In the genomic region with DNA sequence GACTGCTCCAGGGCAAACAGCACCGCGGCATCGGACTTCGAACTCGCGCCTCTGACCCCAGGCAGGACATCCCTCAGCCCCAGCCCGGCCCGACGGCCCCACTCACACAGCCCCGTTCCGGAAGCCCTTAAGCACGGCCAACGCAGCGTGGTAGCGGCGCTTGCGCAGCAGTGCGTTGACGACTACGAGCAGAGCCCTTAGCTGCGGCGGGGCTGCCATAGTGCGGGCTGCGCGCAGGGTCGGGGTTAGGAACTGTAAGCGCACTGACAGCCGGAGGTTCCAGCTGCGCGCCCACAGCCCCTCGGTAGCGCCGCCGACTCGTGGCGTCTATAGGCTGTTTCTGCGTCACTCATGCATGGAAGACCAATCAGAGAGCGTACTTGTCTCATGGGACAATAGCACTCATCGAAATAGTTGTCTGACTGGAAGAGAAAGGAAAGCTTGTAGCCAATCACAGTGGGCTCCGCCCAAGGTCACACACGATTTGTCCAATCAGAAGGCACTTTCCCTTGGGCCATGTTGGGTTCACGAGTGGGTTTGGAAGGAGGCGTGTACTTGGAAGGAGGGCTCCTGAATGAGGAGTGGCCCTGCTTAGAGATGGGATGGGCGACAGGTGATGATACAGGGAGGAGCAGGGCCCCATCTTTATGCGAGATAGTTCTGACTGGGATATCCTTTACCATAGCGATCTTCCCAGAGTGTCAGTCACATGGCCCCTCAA, we compare ENCODE assay signal across 1 cellular context.
TF ChIP-seq lines count a peak whose summit lies in the region.

A gene with protein sequence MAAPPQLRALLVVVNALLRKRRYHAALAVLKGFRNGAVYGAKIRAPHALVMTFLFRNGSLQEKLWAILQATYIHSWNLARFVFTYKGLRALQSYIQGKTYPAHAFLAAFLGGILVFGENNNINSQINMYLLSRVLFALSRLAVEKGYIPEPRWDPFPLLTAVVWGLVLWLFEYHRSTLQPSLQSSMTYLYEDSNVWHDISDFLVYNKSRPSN (minus strand): TSS at position 322 of the 721 bp plus-strand sequence. CDS start 103 bp downstream, at position 219.

TF ChIP-seq in HEK293, 187 proteins besides CTCF, POLR2A, EP300 and RAD21 (continued from another document):
- TF ChIP-seq, protein P1, sequence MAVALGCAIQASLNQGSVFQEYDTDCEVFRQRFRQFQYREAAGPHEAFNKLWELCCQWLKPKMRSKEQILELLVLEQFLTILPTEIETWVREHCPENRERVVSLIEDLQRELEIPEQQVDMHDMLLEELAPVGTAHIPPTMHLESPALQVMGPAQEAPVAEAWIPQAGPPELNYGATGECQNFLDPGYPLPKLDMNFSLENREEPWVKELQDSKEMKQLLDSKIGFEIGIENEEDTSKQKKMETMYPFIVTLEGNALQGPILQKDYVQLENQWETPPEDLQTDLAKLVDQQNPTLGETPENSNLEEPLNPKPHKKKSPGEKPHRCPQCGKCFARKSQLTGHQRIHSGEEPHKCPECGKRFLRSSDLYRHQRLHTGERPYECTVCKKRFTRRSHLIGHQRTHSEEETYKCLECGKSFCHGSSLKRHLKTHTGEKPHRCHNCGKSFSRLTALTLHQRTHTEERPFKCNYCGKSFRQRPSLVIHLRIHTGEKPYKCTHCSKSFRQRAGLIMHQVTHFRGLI (tag by site-specific recombination; IDR thresholded peaks at IDR 0.05), result peak; percentile 58
- TF ChIP-seq, protein P2, sequence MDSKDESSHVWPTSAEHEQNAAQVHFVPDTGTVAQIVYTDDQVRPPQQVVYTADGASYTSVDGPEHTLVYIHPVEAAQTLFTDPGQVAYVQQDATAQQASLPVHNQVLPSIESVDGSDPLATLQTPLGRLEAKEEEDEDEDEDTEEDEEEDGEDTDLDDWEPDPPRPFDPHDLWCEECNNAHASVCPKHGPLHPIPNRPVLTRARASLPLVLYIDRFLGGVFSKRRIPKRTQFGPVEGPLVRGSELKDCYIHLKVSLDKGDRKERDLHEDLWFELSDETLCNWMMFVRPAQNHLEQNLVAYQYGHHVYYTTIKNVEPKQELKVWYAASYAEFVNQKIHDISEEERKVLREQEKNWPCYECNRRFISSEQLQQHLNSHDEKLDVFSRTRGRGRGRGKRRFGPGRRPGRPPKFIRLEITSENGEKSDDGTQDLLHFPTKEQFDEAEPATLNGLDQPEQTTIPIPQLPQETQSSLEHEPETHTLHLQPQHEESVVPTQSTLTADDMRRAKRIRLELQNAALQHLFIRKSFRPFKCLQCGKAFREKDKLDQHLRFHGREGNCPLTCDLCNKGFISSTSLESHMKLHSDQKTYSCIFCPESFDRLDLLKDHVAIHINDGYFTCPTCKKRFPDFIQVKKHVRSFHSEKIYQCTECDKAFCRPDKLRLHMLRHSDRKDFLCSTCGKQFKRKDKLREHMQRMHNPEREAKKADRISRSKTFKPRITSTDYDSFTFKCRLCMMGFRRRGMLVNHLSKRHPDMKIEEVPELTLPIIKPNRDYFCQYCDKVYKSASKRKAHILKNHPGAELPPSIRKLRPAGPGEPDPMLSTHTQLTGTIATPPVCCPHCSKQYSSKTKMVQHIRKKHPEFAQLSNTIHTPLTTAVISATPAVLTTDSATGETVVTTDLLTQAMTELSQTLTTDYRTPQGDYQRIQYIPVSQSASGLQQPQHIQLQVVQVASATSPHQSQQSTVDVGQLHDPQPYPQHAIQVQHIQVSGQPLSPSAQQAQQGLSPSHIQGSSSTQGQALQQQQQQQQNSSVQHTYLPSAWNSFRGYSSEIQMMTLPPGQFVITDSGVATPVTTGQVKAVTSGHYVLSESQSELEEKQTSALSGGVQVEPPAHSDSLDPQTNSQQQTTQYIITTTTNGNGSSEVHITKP (tag by site-specific recombination; IDR thresholded peaks at IDR 0.05), result peak; percentile 90
- TF ChIP-seq, protein P3, sequence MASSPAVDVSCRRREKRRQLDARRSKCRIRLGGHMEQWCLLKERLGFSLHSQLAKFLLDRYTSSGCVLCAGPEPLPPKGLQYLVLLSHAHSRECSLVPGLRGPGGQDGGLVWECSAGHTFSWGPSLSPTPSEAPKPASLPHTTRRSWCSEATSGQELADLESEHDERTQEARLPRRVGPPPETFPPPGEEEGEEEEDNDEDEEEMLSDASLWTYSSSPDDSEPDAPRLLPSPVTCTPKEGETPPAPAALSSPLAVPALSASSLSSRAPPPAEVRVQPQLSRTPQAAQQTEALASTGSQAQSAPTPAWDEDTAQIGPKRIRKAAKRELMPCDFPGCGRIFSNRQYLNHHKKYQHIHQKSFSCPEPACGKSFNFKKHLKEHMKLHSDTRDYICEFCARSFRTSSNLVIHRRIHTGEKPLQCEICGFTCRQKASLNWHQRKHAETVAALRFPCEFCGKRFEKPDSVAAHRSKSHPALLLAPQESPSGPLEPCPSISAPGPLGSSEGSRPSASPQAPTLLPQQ (tag by site-specific recombination; IDR thresholded peaks at IDR 0.05), result no peak; the same call in 1 of the 2 replicates
TF ChIP-seq in HEK293: peak in this region for 31.
